ENCODE assay signal across 13 cellular contexts in the genomic region with DNA sequence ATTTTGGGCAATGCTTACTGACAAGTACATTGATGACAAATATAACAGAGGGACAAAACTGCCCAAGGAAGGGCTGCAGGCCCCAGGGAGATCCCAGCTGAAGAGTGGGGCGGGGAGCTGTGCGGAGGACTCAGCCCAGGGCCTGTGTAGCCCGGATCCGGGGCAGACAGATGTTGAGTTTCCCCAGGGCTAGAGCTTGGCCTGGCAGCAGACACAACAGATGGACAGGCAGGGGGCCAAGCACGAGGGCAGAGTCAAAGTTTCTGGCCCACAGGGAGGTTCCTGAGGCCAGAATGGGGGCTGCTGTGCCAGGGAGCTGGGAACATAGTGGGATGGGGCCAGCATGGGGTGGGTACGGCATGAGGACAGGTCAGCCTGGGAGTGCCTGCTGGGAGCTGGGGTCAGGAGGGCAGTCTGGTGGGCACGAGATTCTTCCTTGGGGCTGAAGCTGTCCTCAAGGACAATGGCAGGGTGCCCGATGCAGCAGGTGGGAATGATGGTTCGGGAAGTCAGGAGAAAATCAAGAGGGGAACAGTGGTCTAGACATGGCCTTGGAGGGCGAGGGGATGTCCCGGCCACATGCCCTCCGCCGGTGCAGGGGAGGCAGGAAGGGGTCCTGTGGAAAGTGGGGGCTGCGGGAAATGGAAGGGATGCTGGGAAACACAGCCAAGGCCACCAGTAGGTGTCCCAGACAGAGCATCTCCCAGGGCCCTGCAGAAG.
"Had no signal": no experiment of that assay in that cellular context is flagged by ENCODE, and none has a peak within 500 bp of the region (broad histone marks: within the 10 kb centered on the region; RNA-seq: fewer than 3 reads in every experiment).

No MANE protein-coding gene starts in this region.

- H3K27ac ChIP-seq: cardiac muscle cell, esophagus squamous epithelium, foreskin keratinocyte, prostate gland, thyroid gland, vagina had no signal

- H3K27me3 ChIP-seq: cardiac muscle cell, foreskin keratinocyte, thyroid gland, vagina had no signal

- DNase-seq: activated CD4-positive, alpha-beta T cell treated with anti-CD3 and anti-CD28 coated beads for 48 hours; activated naive CD4-positive, alpha-beta T cell; activated naive CD8-positive, alpha-beta T cell treated with anti-CD3 and anti-CD28 coated beads, Interleukin-2, amount 50 U/mL, for 24 hours; esophagus squamous epithelium; foreskin keratinocyte; islet precursor cell; naive B cell; stimulated activated CD4-positive, alpha-beta T cell treated with anti-CD3 and anti-CD28 coated beads, Interleukin-4, amount 100 ng/mL, for 4 hours; T-helper 1 cell; thyroid gland had no signal

- H3K36me3 ChIP-seq: cardiac muscle cell, esophagus squamous epithelium, prostate gland, thyroid gland, vagina had no signal

- ATAC-seq: foreskin keratinocyte had no signal

- H3K4me3 ChIP-seq: cardiac muscle cell, esophagus squamous epithelium, prostate gland, thyroid gland, vagina had no signal

- H3K4me1 ChIP-seq: esophagus squamous epithelium, prostate gland, thyroid gland, vagina had no signal

- H3K9me3 ChIP-seq: esophagus squamous epithelium, prostate gland, thyroid gland, vagina had no signal
